19 cellular contexts compared by ENCODE assay signal in genomic region chr4:82275431-82276423, GRCh38.
DNase-seq lines count a peak whose midpoint lies in the region; TF ChIP-seq lines count a peak whose summit lies in the region.
"Had no signal": no experiment of that assay in that cellular context is flagged by ENCODE, and none has a peak within 500 bp of the region (broad histone marks: within the 10 kb centered on the region; RNA-seq: fewer than 3 reads in every experiment).

No MANE protein-coding gene starts in this region.

- no peaks in the 10 kb centered on the region for H4K20me1 ChIP-seq in BLaER1

- H3K4me3 Mint-ChIP-seq in chondrocyte (ENCODE audit: unreplicated experiment) = no peak overlapping the region

- H3K36me3 Mint-ChIP-seq in chondrocyte (ENCODE audit: low read depth) = no peaks in the 10 kb centered on the region
- H3K36me3 Mint-ChIP-seq: activated naive CD4-positive, alpha-beta T cell treated with anti-CD3 and anti-CD28 coated beads, Interleukin-2, amount 50 U/mL, for 72 hours had no signal

- H3K27me3 Mint-ChIP-seq in chondrocyte (ENCODE audit: low read depth) = peaks cover 62% of the 10 kb centered on the region

- H3K4me3 ChIP-seq in BLaER1 (no peak overlapping the region), NB4 (ENCODE audit: low read depth, low read length) (no peak overlapping the region), epithelial cell of esophagus (ENCODE audit: low read length) (no peak overlapping the region)
- H3K4me3 ChIP-seq: SJCRH30, tibial artery had no signal

- H3K9me3 Mint-ChIP-seq in chondrocyte (ENCODE audit: low read depth) = no peaks in the 10 kb centered on the region
- H3K9me3 Mint-ChIP-seq: activated naive CD4-positive, alpha-beta T cell treated with anti-CD3 and anti-CD28 coated beads, Interleukin-2, amount 50 U/mL, for 72 hours had no signal

- H3K27me3 ChIP-seq in BLaER1 = no peaks in the 10 kb centered on the region
- H3K27me3 ChIP-seq: tibial artery had no signal

- TF ChIP-seq CTCF in NB4 (IDR thresholded peaks at IDR 0.05; ENCODE audit: low read depth, low read length) (peak; percentile 19), epithelial cell of esophagus (IDR thresholded peaks at IDR 0.05; ENCODE audit: insufficient read depth, low read depth, low read length, missing control alignments) (no peak), chondrocyte (IDR thresholded peaks at IDR 0.05) (no peak)

- H3K27ac ChIP-seq in BLaER1 = no peak overlapping the region
- H3K27ac ChIP-seq: parathyroid adenoma, SJCRH30, tibial artery had no signal

- peak overlapping the region; percentile 65 for H3K4me2 ChIP-seq in BLaER1

- peak; percentile 27 for DNase-seq in ELF-1 (ENCODE audit: low read depth, low spot score)
- DNase-seq in NB4 (ENCODE audit: low read depth) = peak; percentile 30
- peak; percentile 47 for DNase-seq in epithelial cell of esophagus (ENCODE audit: low read depth)
- DNase-seq in DMS153 treated with DMSO at 0.1 percent for 48 hours (lab: John Stamatoyannopoulos, UW; ENCODE audit: unreplicated experiment) = no peak
- DNase-seq in NCI-H2171 (lab: John Stamatoyannopoulos, UW) = no peak
- no peak for DNase-seq in chondrocyte (ENCODE audit: low spot score)
- no peak for DNase-seq in islet precursor cell
- DNase-seq: activated CD4-positive, alpha-beta T cell treated with anti-CD3 and anti-CD28 coated beads for 48 hours; effector CD4-positive, alpha-beta T cell; hypothalamus; NCI-H1436 treated with DMSO at 0.1 percent for 48 hours; NCI-H345; SJCRH30; stimulated activated CD4-positive, alpha-beta T cell treated with anti-CD3 and anti-CD28 coated beads, Interleukin-4, amount 100 ng/mL, for 24 hours; stimulated activated CD8-positive, alpha-beta memory T cell treated with anti-CD3 and anti-CD28 coated beads, Interleukin-4, amount 100 ng/mL, for 48 hours; tibial artery had no signal

- H3K4me1 Mint-ChIP-seq in chondrocyte (ENCODE audit: low read depth) = no peaks in the 10 kb centered on the region

- H3K4me1 ChIP-seq in BLaER1 = peaks cover 60% of the 10 kb centered on the region
- H3K4me1 ChIP-seq: parathyroid adenoma, SJCRH30, tibial artery had no signal

- no peaks in the 10 kb centered on the region; the same call in 1 of the 2 replicates for H3K9me3 ChIP-seq in BLaER1
- H3K9me3 ChIP-seq: tibial artery had no signal

- no peaks in the 10 kb centered on the region for H3K36me3 ChIP-seq in BLaER1
- H3K36me3 ChIP-seq: SJCRH30, tibial artery had no signal

- H3K27ac Mint-ChIP-seq in chondrocyte (ENCODE audit: unreplicated experiment) = no peak overlapping the region
- H3K27ac Mint-ChIP-seq: activated naive CD4-positive, alpha-beta T cell treated with anti-CD3 and anti-CD28 coated beads, Interleukin-2, amount 50 U/mL, for 72 hours had no signal

- TF ChIP-seq POLR2A in NB4 (IDR thresholded peaks at IDR 0.05; ENCODE audit: extremely low read depth, insufficient read length) = no peak

- H3K9ac ChIP-seq in BLaER1 = no peak overlapping the region
- H3K9ac ChIP-seq: parathyroid adenoma had no signal

Comparison
In these comparisons a context has a peak if more than half of its experiments do, and no peak if none do; other contexts are left out.
1. DNase-seq: peak in ELF-1 (single experiment), NB4 (single experiment) and epithelial cell of esophagus (single experiment); none in DMS153 treated with DMSO at 0.1 percent for 48 hours (single experiment), NCI-H2171 (single experiment), chondrocyte (single experiment) and islet precursor cell (single experiment).